In the genomic region with DNA sequence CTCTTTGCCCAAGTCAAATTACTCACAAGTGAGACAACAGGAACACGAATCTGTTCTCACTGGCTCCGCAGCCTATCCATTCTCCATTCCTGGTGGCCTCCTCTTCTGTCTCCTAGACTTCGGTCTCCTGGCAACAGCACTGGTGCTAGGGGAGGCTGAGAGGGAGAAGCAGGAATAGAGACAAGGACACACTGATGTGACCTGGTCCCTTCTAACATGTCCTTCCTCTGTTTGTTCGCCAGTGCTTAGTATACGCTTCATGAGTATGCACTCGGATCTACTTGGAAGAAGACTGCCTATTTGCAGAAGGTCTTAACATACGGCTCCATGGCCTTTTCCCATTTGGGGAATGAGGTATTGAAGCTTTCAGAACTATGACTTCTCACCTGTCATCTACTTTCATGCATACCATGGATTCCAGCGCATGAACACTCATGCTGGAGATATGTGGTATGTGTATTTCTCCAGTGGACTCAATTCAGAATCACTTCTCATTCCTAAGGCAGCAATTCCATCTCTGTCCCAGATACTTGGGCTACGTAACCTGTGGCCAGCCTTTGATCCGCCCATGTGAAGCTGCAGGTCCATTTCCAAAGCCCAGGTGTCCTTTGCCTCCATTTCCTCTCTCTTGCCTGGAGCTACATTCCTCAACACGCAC, we compare ENCODE assay signal across 16 cellular contexts. TPM values are rescaled to one million over a fixed set of nuclear protein-coding genes. Genes with fewer than 3 reads are reported as not detected.
A peak's percentile ranks its signal among the peaks of the same experiment; 100 is the strongest.
DNase-seq lines count a peak whose midpoint lies in the region; ATAC-seq and TF ChIP-seq lines count a peak whose summit lies in the region.
"Had no signal": no experiment of that assay in that cellular context is flagged by ENCODE, and none has a peak within 500 bp of the region (broad histone marks: within the 10 kb centered on the region; RNA-seq: fewer than 3 reads in every experiment).

No MANE protein-coding gene starts in this region.

- H3K4me1 ChIP-seq in Caco-2 (peaks cover 53% of the 10 kb centered on the region), left lung (no peaks in the 10 kb centered on the region), Peyer's patch (no peaks in the 10 kb centered on the region)
- H3K4me1 ChIP-seq: ascending aorta, stomach had no signal

- BruUV-seq in Caco-2 (replicated peaks; lab: Mats Ljungman, UMichigan) = no TSS peak

- ATAC-seq in left lung (peak; percentile 16), GM21423 (IDR thresholded peaks at IDR 0.05; ENCODE audit: unreplicated experiment) (no peak)

- CTCF ChIA-PET in Caco-2 (lab: Charles Lee) = interaction anchor here (0.6 to 1.6 kb wide), 6 partner anchors 9 to 695 kb away, joined by 3 to 7 read pairs (median 3); no protein-coding TSS in a partner anchor

- peaks cover 7% of the 10 kb centered on the region for H3K36me3 Mint-ChIP-seq in Caco-2 (ENCODE audit: insufficient read depth, unreplicated experiment)
- H3K36me3 Mint-ChIP-seq in osteocyte (ENCODE audit: unreplicated experiment) = no peaks in the 10 kb centered on the region

- H3K4me3 Mint-ChIP-seq in Caco-2 (ENCODE audit: unreplicated experiment) (peak overlapping the region; percentile 7), osteocyte (ENCODE audit: unreplicated experiment) (no peak overlapping the region)

- H3K27me3 Mint-ChIP-seq in Caco-2 (ENCODE audit: insufficient read depth, unreplicated experiment) = no peaks in the 10 kb centered on the region
- no peaks in the 10 kb centered on the region for H3K27me3 Mint-ChIP-seq in osteocyte (ENCODE audit: unreplicated experiment)

- H3K9me3 Mint-ChIP-seq in Caco-2 (ENCODE audit: unreplicated experiment) (no peaks in the 10 kb centered on the region), osteocyte (ENCODE audit: unreplicated experiment) (no peaks in the 10 kb centered on the region)

- no peak for TF ChIP-seq CTCF in Caco-2 (IDR thresholded peaks at IDR 0.05; ENCODE audit: insufficient read depth in 1 of 2, low read depth in 1 of 2, low read length in 1 of 2, severe bottlenecking in 1 of 2, unreplicated experiment in 1 of 2)
- no peak for TF ChIP-seq CTCF in left lung (IDR thresholded peaks at IDR 0.05)
- no peak for TF ChIP-seq CTCF in osteocyte (IDR thresholded peaks at IDR 0.05)
- no peak for TF ChIP-seq CTCF in Peyer's patch (IDR thresholded peaks at IDR 0.05)

- POLR2A ChIA-PET in Caco-2 (lab: Charles Lee) = no interaction called here

- intact Hi-C loops in Caco-2 (cut with micrococcal nuclease; ENCODE audit: unreplicated experiment) (loop anchor here (1.0 to 10.0 kb wide), 6 partner anchors 23 to 794 kb away; no protein-coding TSS in a partner anchor), left lung (cut with DNase I) (no loop called here)

- peak; percentile 85 to 94 for DNase-seq in Caco-2
- DNase-seq in HS-5 (ENCODE audit: low read depth) = peak; percentile 30
- peak; percentile 45 for DNase-seq in amniotic epithelial cell (ENCODE audit: low read depth)
- no peak for DNase-seq in left lung
- no peak for DNase-seq in osteocyte (ENCODE audit: extremely low spot score, unreplicated experiment)
- no peak for DNase-seq in Peyer's patch
- DNase-seq in middle frontal gyrus (ENCODE audit: extremely low spot score, low spot score) = no peak
- DNase-seq: activated effector memory CD4-positive, alpha-beta T cell treated with Interleukin-2 at 50 U/mL for 16 hours; NCI-H2029; NCI-H524 treated with DMSO at 0.1 percent for 48 hours; RPMI8226; stimulated activated CD4-positive, alpha-beta T cell treated with anti-CD3 and anti-CD28 coated beads, Interleukin-15, amount 100 ng/mL, for 24 hours; stomach; T-helper 1 cell had no signal

- H3K4me1 Mint-ChIP-seq in Caco-2 (ENCODE audit: low read depth, unreplicated experiment) = peaks cover 38% of the 10 kb centered on the region
- H3K4me1 Mint-ChIP-seq in osteocyte (ENCODE audit: unreplicated experiment) = peaks cover 4% of the 10 kb centered on the region

- H3K4me3 ChIP-seq in Caco-2 (ENCODE audit: low read depth, low read length) = no peak overlapping the region
- H3K4me3 ChIP-seq in left lung = no peak overlapping the region
- no peak overlapping the region for H3K4me3 ChIP-seq in Peyer's patch
- H3K4me3 ChIP-seq: ascending aorta, stomach had no signal

- no peak for TF ChIP-seq POLR2A in Peyer's patch (IDR thresholded peaks at IDR 0.05)

- H3K27me3 ChIP-seq in Caco-2 (replicated peaks; ENCODE audit: control insufficient read depth, insufficient read depth, low read length) (no peaks in the 10 kb centered on the region), left lung (no peaks in the 10 kb centered on the region), Peyer's patch (no peaks in the 10 kb centered on the region)
- H3K27me3 ChIP-seq: ascending aorta, stomach had no signal

- H3K36me3 ChIP-seq in Caco-2 (ENCODE audit: control insufficient read depth, insufficient read depth, low read length) (no peaks in the 10 kb centered on the region), left lung (no peaks in the 10 kb centered on the region), Peyer's patch (no peaks in the 10 kb centered on the region)
- H3K36me3 ChIP-seq: ascending aorta, stomach had no signal

- H3K27ac ChIP-seq in left lung (no peak overlapping the region), Peyer's patch (no peak overlapping the region)
- H3K27ac ChIP-seq: ascending aorta, stomach had no signal

- H3K9me3 ChIP-seq in Caco-2 (no peaks in the 10 kb centered on the region), left lung (no peaks in the 10 kb centered on the region), Peyer's patch (no peaks in the 10 kb centered on the region)
- H3K9me3 ChIP-seq: ascending aorta, stomach had no signal

- H3K27ac Mint-ChIP-seq in Caco-2 (ENCODE audit: unreplicated experiment) (peak overlapping the region; percentile 84), osteocyte (ENCODE audit: unreplicated experiment) (no peak overlapping the region)

RNA-seq across cellular contexts. Expression of gene BHLHE41, which starts 33.9 kb away (rescaled TPM):
- 3.2 and 4.4 TPM in 2 replicates for total RNA-seq in Caco-2 (2022)
- 10 to 100 TPM; 17.0 to 25.8 TPM for total RNA-seq in left lung
- 1.1 and 1.4 TPM in 2 replicates for total RNA-seq in osteocyte
- total RNA-seq in Peyer's patch = 10 to 100 TPM in 1 of 4 donors, 1 to 10 TPM in 2, under 1 TPM in 1; 0.18 to 11.6 (median 2.2) TPM

Comparison
In these comparisons a context has a peak if more than half of its experiments do, and no peak if none do; other contexts are left out.
1. DNase-seq: peak in Caco-2 (2 of 2), HS-5 (single experiment) and amniotic epithelial cell (single experiment); none in left lung (0 of 2), osteocyte (single experiment), Peyer's patch (0 of 3) and middle frontal gyrus (single experiment).